14 cellular contexts compared by ENCODE assay signal in genomic region chr3:164332856-164333802, GRCh38.
DNase-seq lines count a peak whose midpoint lies in the region; ATAC-seq and TF ChIP-seq lines count a peak whose summit lies in the region.
"Had no signal": no experiment of that assay in that cellular context is flagged by ENCODE, and none has a peak within 500 bp of the region (broad histone marks: within the 10 kb centered on the region; RNA-seq: fewer than 3 reads in every experiment).

No MANE protein-coding gene starts in this region.

- ATAC-seq in heart left ventricle: no peak
- no peak for ATAC-seq in GM19463 (IDR thresholded peaks at IDR 0.05; ENCODE audit: unreplicated experiment)
- ATAC-seq in activated T-cell treated with anti-CD3 and anti-CD28 coated beads, Interleukin-2, amount 50 U/mL, for 4 hours: no peak
- ATAC-seq: K562 had no signal

- H3K4me3 ChIP-seq in cardiac muscle cell (no peak overlapping the region), heart left ventricle (no peak overlapping the region), mesendoderm (ENCODE audit: low read length) (no peak overlapping the region), SJCRH30 (no peak overlapping the region)
- H3K4me3 ChIP-seq: K562, tibial artery had no signal

- TF ChIP-seq POLR2A in heart left ventricle (IDR thresholded peaks at IDR 0.05): no peak

- H3K9me3 ChIP-seq in cardiac muscle cell (ENCODE audit: low read depth) (no peaks in the 10 kb centered on the region), heart left ventricle (peaks cover 0 to 1% (median 0%) of the 10 kb centered on the region in 12 donors), SJCRH30 (replicated peaks) (no peaks in the 10 kb centered on the region)
- H3K9me3 ChIP-seq: tibial artery had no signal

- no peaks in the 10 kb centered on the region for H3K36me3 Mint-ChIP-seq in activated T-cell treated with anti-CD3 and anti-CD28 coated beads, Interleukin-2, amount 50 U/mL, for 4 hours (ENCODE audit: insufficient read depth)

- H2AK5ac ChIP-seq in mesendoderm (ENCODE audit: low read length): peak overlapping the region; percentile 99

- H3K79me1 ChIP-seq in mesendoderm (ENCODE audit: low read length): no peaks in the 10 kb centered on the region

- H3K4me2 ChIP-seq in mesendoderm (ENCODE audit: low read length): no peak overlapping the region

- peak overlapping the region; percentile 100 for H3K18ac ChIP-seq in mesendoderm (ENCODE audit: low read length)

- H4K8ac ChIP-seq in mesendoderm (ENCODE audit: low read depth, low read length): peak overlapping the region; percentile 97

- DNase-seq in cardiac muscle cell (ENCODE audit: low read depth in 1 of 2, low spot score in 1 of 2) (peak in 1 of 2 donors; percentile 54), heart left ventricle (no peak), dedifferentiated amniotic fluid mesenchymal stem cell (ENCODE audit: extremely low spot score) (peak; percentile 55), mesendoderm (peak; percentile 96), SJCRH30 (no peak), NAMALWA (ENCODE audit: low spot score) (no peak)
- no peak for DNase-seq in activated T-cell treated with anti-CD3 and anti-CD28 coated beads, Interleukin-2, amount 50 U/mL, for 4 hours
- DNase-seq: activated T-cell treated with anti-CD3 and anti-CD28 coated beads, Interleukin-2, amount 50 U/mL, for 24 hours; anterior cingulate cortex; NCI-H187; tibial artery had no signal

- no peak for TF ChIP-seq CTCF in cardiac muscle cell (IDR thresholded peaks at IDR 0.05; ENCODE audit: low read depth, low read length)
- no peak for TF ChIP-seq CTCF in heart left ventricle (IDR thresholded peaks at IDR 0.05)

- H3K4me1 ChIP-seq in cardiac muscle cell (ENCODE audit: low read depth) (peaks cover 40% of the 10 kb centered on the region), heart left ventricle (no peaks in the 10 kb centered on the region), mesendoderm (ENCODE audit: control insufficient read depth, low read depth, low read length) (peaks cover 14% of the 10 kb centered on the region), SJCRH30 (no peaks in the 10 kb centered on the region)
- H3K4me1 ChIP-seq: parathyroid adenoma, tibial artery had no signal

- peak overlapping the region; percentile 94 for H3K56ac ChIP-seq in mesendoderm (ENCODE audit: low read length)

- peaks cover 10% of the 10 kb centered on the region for H3K9me3 Mint-ChIP-seq in activated T-cell treated with anti-CD3 and anti-CD28 coated beads, Interleukin-2, amount 50 U/mL, for 4 hours

- no peak overlapping the region for H3K4me3 Mint-ChIP-seq in activated T-cell treated with anti-CD3 and anti-CD28 coated beads, Interleukin-2, amount 50 U/mL, for 4 hours
- H3K4me3 Mint-ChIP-seq: activated T-cell treated with anti-CD3 and anti-CD28 coated beads, Interleukin-2, amount 50 U/mL, for 24 hours had no signal

- H3K23ac ChIP-seq in mesendoderm (ENCODE audit: low read length): peak overlapping the region; percentile 3

- H3K79me2 ChIP-seq in mesendoderm (ENCODE audit: control insufficient read depth, insufficient read depth, low read length): no peaks in the 10 kb centered on the region
- H3K79me2 ChIP-seq: parathyroid adenoma had no signal

- H3K9ac ChIP-seq in mesendoderm (ENCODE audit: low read length): peak overlapping the region; percentile 72
- H3K9ac ChIP-seq: parathyroid adenoma had no signal

- WGBS in heart left ventricle, 4 donors: 26 to 44% (median 36%) methylated on average over 10 of the region's 10 CpGs
- WGBS in mesendoderm (ENCODE audit: extremely low coverage, insufficient coverage, low lambda C conversion rate): no CpG with 5 or more reads among the region's 10 CpGs

- H3K27me3 ChIP-seq in cardiac muscle cell: no peaks in the 10 kb centered on the region
- H3K27me3 ChIP-seq in heart left ventricle: no peaks in the 10 kb centered on the region
- H3K27me3 ChIP-seq in mesendoderm (ENCODE audit: insufficient read depth, low read length, poor library complexity): no peaks in the 10 kb centered on the region
- H3K27me3 ChIP-seq in SJCRH30: no peaks in the 10 kb centered on the region
- H3K27me3 ChIP-seq: tibial artery had no signal

- H2BK120ac ChIP-seq in mesendoderm (ENCODE audit: low read depth, low read length): peak overlapping the region; percentile 99

- H3K27me3 Mint-ChIP-seq in activated T-cell treated with anti-CD3 and anti-CD28 coated beads, Interleukin-2, amount 50 U/mL, for 4 hours (ENCODE audit: low read depth): no peaks in the 10 kb centered on the region
- H3K27me3 Mint-ChIP-seq: activated T-cell treated with anti-CD3 and anti-CD28 coated beads, Interleukin-2, amount 50 U/mL, for 24 hours had no signal

- no peaks in the 10 kb centered on the region for H3K36me3 ChIP-seq in cardiac muscle cell
- H3K36me3 ChIP-seq in heart left ventricle: no peaks in the 10 kb centered on the region
- no peaks in the 10 kb centered on the region for H3K36me3 ChIP-seq in mesendoderm (ENCODE audit: control insufficient read depth, insufficient read depth, low read length)
- no peaks in the 10 kb centered on the region for H3K36me3 ChIP-seq in SJCRH30
- H3K36me3 ChIP-seq: tibial artery had no signal

- peak overlapping the region; percentile 67 for H2BK15ac ChIP-seq in mesendoderm (replicated peaks; ENCODE audit: low read depth)

- H3K27ac ChIP-seq in cardiac muscle cell (peak overlapping the region; percentile 94), heart left ventricle (no peak overlapping the region), mesendoderm (ENCODE audit: low read depth, low read length) (peak overlapping the region; percentile 100), SJCRH30 (no peak overlapping the region)
- H3K27ac ChIP-seq: parathyroid adenoma, tibial artery had no signal

- peak overlapping the region; percentile 95 for H4K5ac ChIP-seq in mesendoderm (ENCODE audit: low read length)

- H2BK5ac ChIP-seq in mesendoderm (ENCODE audit: low read length): peak overlapping the region; percentile 96

- intact Hi-C loops in heart left ventricle (cut with DNase I): no loop called here

- no peaks in the 10 kb centered on the region for H3K4me1 Mint-ChIP-seq in activated T-cell treated with anti-CD3 and anti-CD28 coated beads, Interleukin-2, amount 50 U/mL, for 4 hours (ENCODE audit: low read depth)

- peak overlapping the region; percentile 97 for H3K4ac ChIP-seq in mesendoderm (ENCODE audit: low read depth, low read length)

Comparison
In these comparisons a context has a peak if more than half of its experiments do, and no peak if none do; other contexts are left out.
1. H3K27ac ChIP-seq: peak in cardiac muscle cell (single experiment) and mesendoderm (single experiment); none in heart left ventricle (0 of 12) and SJCRH30 (single experiment).
2. DNase-seq: peak in dedifferentiated amniotic fluid mesenchymal stem cell (single experiment) and mesendoderm (single experiment); none in heart left ventricle (0 of 5), SJCRH30 (0 of 2), activated T-cell treated with anti-CD3 and anti-CD28 coated beads, Interleukin-2, amount 50 U/mL, for 4 hours (single experiment) and NAMALWA (single experiment).